In genomic region chr13:20716951-20717350, GRCh38 we compare ENCODE assay signal across 18 cellular contexts. TPM values are rescaled to one million over a fixed set of nuclear protein-coding genes. Genes with fewer than 3 reads are reported as not detected.
A peak's percentile ranks its signal among the peaks of the same experiment; 100 is the strongest.
DNase-seq lines count a peak whose midpoint lies in the region; ATAC-seq and TF ChIP-seq lines count a peak whose summit lies in the region.
"Had no signal": no experiment of that assay in that cellular context is flagged by ENCODE, and none has a peak within 500 bp of the region (broad histone marks: within the 10 kb centered on the region; RNA-seq: fewer than 3 reads in every experiment).

No MANE protein-coding gene starts in this region.

- TF ChIP-seq CTCF in left lung (IDR thresholded peaks at IDR 0.05) = no peak

- H3K27me3 ChIP-seq in ectodermal cell (ENCODE audit: control insufficient read depth, insufficient read depth, low read length, poor library complexity, severe bottlenecking) (peaks cover 24% of the 10 kb centered on the region), skeletal muscle satellite cell (ENCODE audit: control insufficient read depth, insufficient read depth, low read length) (peaks cover 7% of the 10 kb centered on the region), left lung (peaks cover 10 to 30% of the 10 kb centered on the region in 2 donors)
- H3K27me3 ChIP-seq: gastroesophageal sphincter, vagina had no signal

- H3K36me3 ChIP-seq in ectodermal cell (ENCODE audit: control insufficient read depth, insufficient read depth, low read length) = no peaks in the 10 kb centered on the region
- H3K36me3 ChIP-seq in skeletal muscle satellite cell (ENCODE audit: insufficient read depth, low read length) = no peaks in the 10 kb centered on the region
- no peaks in the 10 kb centered on the region for H3K36me3 ChIP-seq in left lung
- H3K36me3 ChIP-seq: gastroesophageal sphincter, vagina had no signal

- no peak overlapping the region for H3K4me3 ChIP-seq in ectodermal cell (ENCODE audit: insufficient read depth, low read depth, low read length)
- no peak overlapping the region for H3K4me3 ChIP-seq in skeletal muscle satellite cell (ENCODE audit: low read length)
- no peak overlapping the region for H3K4me3 ChIP-seq in left lung
- H3K4me3 ChIP-seq: gastroesophageal sphincter, GM23248, vagina had no signal

- no peak overlapping the region for H3K9ac ChIP-seq in skeletal muscle satellite cell (ENCODE audit: low read depth, low read length)
- H3K9ac ChIP-seq: GM23248 had no signal

- H3K4me1 ChIP-seq in ectodermal cell (ENCODE audit: control insufficient read depth, insufficient read depth, low read length) (peaks cover 22% of the 10 kb centered on the region), skeletal muscle satellite cell (ENCODE audit: control insufficient read depth, insufficient read depth, low read length) (peaks cover 37% of the 10 kb centered on the region), left lung (peaks cover 13 to 20% of the 10 kb centered on the region in 2 donors)

- H3K9me3 ChIP-seq in ectodermal cell (ENCODE audit: control insufficient read depth, low read length) (no peaks in the 10 kb centered on the region), skeletal muscle satellite cell (replicated peaks; ENCODE audit: low read length) (no peaks in the 10 kb centered on the region), left lung (no peaks in the 10 kb centered on the region)
- H3K9me3 ChIP-seq: gastroesophageal sphincter, vagina had no signal

- 15% methylated on average over 15 of the region's 15 CpGs for WGBS in ectodermal cell, 2 experiments

- ATAC-seq in left lung = no peak
- ATAC-seq in GM19328 (IDR thresholded peaks at IDR 0.05; ENCODE audit: unreplicated experiment) = no peak
- ATAC-seq: gastroesophageal sphincter; stimulated activated naive CD8-positive, alpha-beta T cell treated with anti-CD3 and anti-CD28 coated beads, Interleukin-15, amount 100 ng/mL, for 72 hours had no signal

- H3K27ac ChIP-seq in ectodermal cell (ENCODE audit: insufficient read depth, low read depth, low read length, poor library complexity, severe bottlenecking) (peak overlapping the region; percentile 64), left lung (no peak overlapping the region)
- H3K27ac ChIP-seq: gastroesophageal sphincter, GM23248, vagina had no signal

- peak overlapping the region; percentile 12 for H3K4me2 ChIP-seq in skeletal muscle satellite cell (ENCODE audit: low read length)

- peak; percentile 27 for DNase-seq in NCI-H2171 treated with DMSO at 0.1 percent for 48 hours (lab: John Stamatoyannopoulos, UW)
- DNase-seq in NCI-H2171 (lab: John Stamatoyannopoulos, UW) = no peak
- peak; percentile 25 for DNase-seq in NCI-H69 (lab: John Stamatoyannopoulos, UW)
- no peak for DNase-seq in left lung
- DNase-seq in EL = no peak
- DNase-seq: amniotic stem cell; GM23248; Karpas-422; mammary epithelial cell; NCI-H1417 treated with DMSO at 0.1 percent for 48 hours; nephron progenitor cell; stimulated activated naive CD8-positive, alpha-beta T cell treated with anti-CD3 and anti-CD28 coated beads, Interleukin-15, amount 100 ng/mL, for 72 hours had no signal

- intact Hi-C loops in left lung (cut with DNase I) = loop anchor here in 1 of 2 donors (10.0 kb wide), 1 partner anchor 208 kb away; no protein-coding TSS in a partner anchor

RNA-seq across cellular contexts. Expression of gene IL17D, which starts 13.5 kb away (rescaled TPM):
- polyA plus RNA-seq in ectodermal cell (2013, experiment 1 of 4) = 2.6 TPM
- polyA plus RNA-seq in ectodermal cell (2013, experiment 2 of 4) = 3.1 TPM
- 2.1 TPM for polyA plus RNA-seq in ectodermal cell (2013, experiment 3 of 4)
- polyA plus RNA-seq in ectodermal cell (2013, experiment 4 of 4) = 2.2 TPM
- total RNA-seq in skeletal muscle satellite cell (2012; rRNA removed) = 1.0 and 1.1 TPM in 2 replicates
- total RNA-seq in left lung = 1 to 10 TPM; 1.1 to 3.6 TPM
- total RNA-seq: T-helper 1 cell treated with Interleukin-12 subunit alpha and Interleukin-12 subunit beta and Interleukin-4 antibody, amounts not matched to agents 30 ng/mL and 1 ng/mL, for 36 hours had no signal

RNA-seq across cellular contexts. Expression of gene EEF1AKMT1, which starts 56.8 kb away (rescaled TPM):
- polyA plus RNA-seq in ectodermal cell (2013, experiment 1 of 4) = 21.6 TPM
- 22.0 TPM for polyA plus RNA-seq in ectodermal cell (2013, experiment 2 of 4)
- 14.0 TPM for polyA plus RNA-seq in ectodermal cell (2013, experiment 3 of 4)
- 12.7 TPM for polyA plus RNA-seq in ectodermal cell (2013, experiment 4 of 4)
- 9.8 and 12.9 TPM in 2 replicates for total RNA-seq in skeletal muscle satellite cell (2012; rRNA removed)
- 10 to 100 TPM in 1 of 2 donors, 1 to 10 TPM in 1; 9.6 to 10.9 TPM for total RNA-seq in left lung

Comparison
In these comparisons a context has a peak if more than half of its experiments do, and no peak if none do; other contexts are left out.
1. DNase-seq: peak in NCI-H2171 treated with DMSO at 0.1 percent for 48 hours (single experiment) and NCI-H69 (single experiment); none in NCI-H2171 (single experiment), left lung (0 of 2) and EL (single experiment).